Comparison of ENCODE assay signal across 8 cellular contexts in the genomic region with DNA sequence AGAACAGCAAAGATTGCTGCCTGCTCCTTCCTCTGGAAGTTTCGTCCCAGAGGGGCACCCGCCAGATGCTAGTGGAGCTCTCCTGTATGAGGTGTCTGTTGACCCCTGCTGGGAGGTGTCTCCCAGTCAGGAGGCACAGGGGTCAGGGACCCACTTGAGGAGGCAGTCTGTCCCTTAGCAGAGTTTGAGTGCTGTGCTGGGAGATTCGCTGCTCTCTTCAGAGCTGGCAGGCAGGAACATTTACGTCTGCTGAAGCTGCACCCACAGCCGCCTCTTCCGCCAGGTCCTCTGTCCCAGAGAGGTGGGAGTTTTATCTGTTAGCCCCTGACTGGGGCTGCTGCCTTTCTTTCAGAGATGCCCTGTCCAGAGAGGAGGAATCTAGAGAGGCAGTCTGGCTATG.
DNase-seq lines count a peak whose midpoint lies in the region; ATAC-seq and TF ChIP-seq lines count a peak whose summit lies in the region.
"Not testable (repeated sequence)": the region's sequence is repeated elsewhere in the genome, so short reads cannot be mapped to it uniquely, and the experiment has no call there.

No MANE protein-coding gene starts in this region.

- H3K4me1 ChIP-seq in CD8-positive, alpha-beta T cell (ENCODE audit: insufficient read depth, low read length): peaks cover 31% of the 10 kb centered on the region
- H3K4me1 ChIP-seq in psoas muscle: peaks cover 78% of the 10 kb centered on the region
- peaks cover 64 to 96% of the 10 kb centered on the region in 2 donors for H3K4me1 ChIP-seq in thoracic aorta (ENCODE audit: control insufficient read depth in 1 of 2, low read depth in 2 of 2)

- not testable (repeated sequence) for DNase-seq in CD8-positive, alpha-beta T cell; T-helper 17 cell; activated T-cell treated with anti-CD3 and anti-CD28 coated beads, Interleukin-2, amount 50 U/mL, for 24 hours; activated naive CD8-positive, alpha-beta T cell treated with anti-CD3 and anti-CD28 coated beads for 36 hours; effector memory CD8-positive, alpha-beta T cell; naive B cell; psoas muscle; thoracic aorta (ENCODE audit: low spot score)

- WGBS in psoas muscle, 3 donors: 79 to 96% (median 84%) methylated on average over 6 of the region's 6 CpGs

- not testable (repeated sequence) for ATAC-seq in CD8-positive, alpha-beta T cell; T-helper 17 cell; effector memory CD8-positive, alpha-beta T cell (replicated peaks); naive B cell (ENCODE audit: low read depth in 2 of 2); psoas muscle; thoracic aorta (ENCODE audit: insufficient number of reproducible peaks, low FRiP score, low read depth)

- not testable (repeated sequence) for H3K9me3 Mint-ChIP-seq in CD8-positive, alpha-beta T cell; activated T-cell treated with anti-CD3 and anti-CD28 coated beads, Interleukin-2, amount 50 U/mL, for 24 hours; naive B cell
- peaks cover 29% of the 10 kb centered on the region for H3K9me3 Mint-ChIP-seq in activated naive CD8-positive, alpha-beta T cell treated with anti-CD3 and anti-CD28 coated beads for 36 hours
- H3K9me3 Mint-ChIP-seq in effector memory CD8-positive, alpha-beta T cell: peaks cover 2 to 11% of the 10 kb centered on the region in 2 donors

- intact Hi-C loops in CD8-positive, alpha-beta T cell (cut with DNase I, micrococcal nuclease); psoas muscle (cut with DNase I): not testable (repeated sequence)

- not testable (repeated sequence) for H3K27me3 ChIP-seq in CD8-positive, alpha-beta T cell (ENCODE audit: insufficient read depth, low read length); psoas muscle (ENCODE audit: insufficient read depth in 3 of 3, low read length in 2 of 3); thoracic aorta (replicated peaks; ENCODE audit: insufficient read depth)

- not testable (repeated sequence) for H3K27me3 Mint-ChIP-seq in CD8-positive, alpha-beta T cell (ENCODE audit: low read depth); T-helper 17 cell; activated T-cell treated with anti-CD3 and anti-CD28 coated beads, Interleukin-2, amount 50 U/mL, for 24 hours; activated naive CD8-positive, alpha-beta T cell treated with anti-CD3 and anti-CD28 coated beads for 36 hours; effector memory CD8-positive, alpha-beta T cell; naive B cell

- H3K4me3 Mint-ChIP-seq in CD8-positive, alpha-beta T cell; activated T-cell treated with anti-CD3 and anti-CD28 coated beads, Interleukin-2, amount 50 U/mL, for 24 hours; activated naive CD8-positive, alpha-beta T cell treated with anti-CD3 and anti-CD28 coated beads for 36 hours: not testable (repeated sequence)
- H3K4me3 Mint-ChIP-seq in T-helper 17 cell (peak overlapping the region; percentile 41), naive B cell (peak overlapping the region in 4 of 8 donors; percentile 37 to 57 (median 40))
- peak overlapping the region; percentile 54 to 67 for H3K4me3 Mint-ChIP-seq in effector memory CD8-positive, alpha-beta T cell

- H3K27ac Mint-ChIP-seq in CD8-positive, alpha-beta T cell: peak overlapping the region; percentile 29
- H3K27ac Mint-ChIP-seq in T-helper 17 cell (peak overlapping the region; percentile 72), naive B cell (peak overlapping the region in 5 of 6 donors; percentile 35 to 89 (median 69))
- H3K27ac Mint-ChIP-seq in activated T-cell treated with anti-CD3 and anti-CD28 coated beads, Interleukin-2, amount 50 U/mL, for 24 hours: peak overlapping the region; percentile 52
- peak overlapping the region; percentile 46 for H3K27ac Mint-ChIP-seq in activated naive CD8-positive, alpha-beta T cell treated with anti-CD3 and anti-CD28 coated beads for 36 hours
- H3K27ac Mint-ChIP-seq in effector memory CD8-positive, alpha-beta T cell: peak overlapping the region; percentile 91 to 93

- CTCF ChIA-PET in CD8-positive, alpha-beta T cell (lab: Charles Lee): interaction anchor here (1.1 kb wide), 1 partner anchor 189 kb away, joined by 3 read pairs; no protein-coding TSS in a partner anchor

- H3K36me3 Mint-ChIP-seq in CD8-positive, alpha-beta T cell: peaks cover 90% of the 10 kb centered on the region
- H3K36me3 Mint-ChIP-seq in T-helper 17 cell (ENCODE audit: low read depth): not testable (repeated sequence)
- peaks cover 84% of the 10 kb centered on the region for H3K36me3 Mint-ChIP-seq in activated T-cell treated with anti-CD3 and anti-CD28 coated beads, Interleukin-2, amount 50 U/mL, for 24 hours (ENCODE audit: low read depth)
- H3K36me3 Mint-ChIP-seq in activated naive CD8-positive, alpha-beta T cell treated with anti-CD3 and anti-CD28 coated beads for 36 hours: peaks cover 82% of the 10 kb centered on the region
- peaks cover 46% of the 10 kb centered on the region for H3K36me3 Mint-ChIP-seq in effector memory CD8-positive, alpha-beta T cell (ENCODE audit: insufficient read depth)
- H3K36me3 Mint-ChIP-seq in naive B cell: peaks cover 16 to 33% of the 10 kb centered on the region in 2 donors

- not testable (repeated sequence) for H3K9me3 ChIP-seq in CD8-positive, alpha-beta T cell (ENCODE audit: low read length); T-helper 17 cell (ENCODE audit: control insufficient read depth, low read length, poor library complexity, severe bottlenecking); psoas muscle; thoracic aorta

- TF ChIP-seq CTCF in CD8-positive, alpha-beta T cell (IDR thresholded peaks at IDR 0.05); psoas muscle (IDR thresholded peaks at IDR 0.05); thoracic aorta (IDR thresholded peaks at IDR 0.05): not testable (repeated sequence)

- POLR2A ChIA-PET in CD8-positive, alpha-beta T cell (lab: Charles Lee): not testable (repeated sequence)

- not testable (repeated sequence) for H3K4me3 ChIP-seq in CD8-positive, alpha-beta T cell (ENCODE audit: low read depth, low read length); psoas muscle; thoracic aorta

- peaks cover 84% of the 10 kb centered on the region for H3K4me1 Mint-ChIP-seq in CD8-positive, alpha-beta T cell (ENCODE audit: low read depth)
- H3K4me1 Mint-ChIP-seq in T-helper 17 cell (peaks cover 67% of the 10 kb centered on the region), naive B cell (peaks cover 58 to 98% (median 86%) of the 10 kb centered on the region in 3 donors)
- peaks cover 92% of the 10 kb centered on the region for H3K4me1 Mint-ChIP-seq in activated T-cell treated with anti-CD3 and anti-CD28 coated beads, Interleukin-2, amount 50 U/mL, for 24 hours (ENCODE audit: low read depth)
- peaks cover 77% of the 10 kb centered on the region for H3K4me1 Mint-ChIP-seq in activated naive CD8-positive, alpha-beta T cell treated with anti-CD3 and anti-CD28 coated beads for 36 hours
- peaks cover 70 to 81% of the 10 kb centered on the region in 2 donors for H3K4me1 Mint-ChIP-seq in effector memory CD8-positive, alpha-beta T cell (ENCODE audit: low read depth in 2 of 2)

- peaks cover 11% of the 10 kb centered on the region for H3K36me3 ChIP-seq in CD8-positive, alpha-beta T cell (ENCODE audit: insufficient read depth, low read length)
- not testable (repeated sequence) for H3K36me3 ChIP-seq in psoas muscle (ENCODE audit: insufficient read depth in 1 of 2, low read depth in 1 of 2); thoracic aorta

- not testable (repeated sequence) for H3K27ac ChIP-seq in CD8-positive, alpha-beta T cell (ENCODE audit: low read depth, low read length)
- H3K27ac ChIP-seq in psoas muscle (peak overlapping the region; percentile 82), thoracic aorta (peak overlapping the region; percentile 10)

Comparison
In these comparisons a context has a peak if more than half of its experiments do, and no peak if none do; other contexts are left out.
1. H3K27ac Mint-ChIP-seq: peak in every context shown above with its lines; median percentile 92 in effector memory CD8-positive, alpha-beta T cell; 72 in T-helper 17 cell; 69 in naive B cell; 52 in activated T-cell treated with anti-CD3 and anti-CD28 coated beads, Interleukin-2, amount 50 U/mL, for 24 hours; 46 in activated naive CD8-positive, alpha-beta T cell treated with anti-CD3 and anti-CD28 coated beads for 36 hours; 29 in CD8-positive, alpha-beta T cell.